ENCODE assay signal across 1 cellular context in genomic region chr1:235073331-235073967, GRCh38.
TF ChIP-seq lines count a peak whose summit lies in the region.

No MANE protein-coding gene starts in this region.

TF ChIP-seq in HepG2, 621 proteins besides CTCF, POLR2A, EP300 and RAD21 (continued from another document and continues in another):
- TF ChIP-seq ZHX1 (CRISPR knock-in tag; IDR thresholded peaks at IDR 0.05; ENCODE audit: low read depth), result peak; percentile 95
- TF ChIP-seq SIN3A (IDR thresholded peaks at IDR 0.05; ENCODE audit: borderline replicate concordance, low read depth, low read length), result peak; percentile 30; the same call in 1 of the 2 replicates
- TF ChIP-seq HIC2 (CRISPR knock-in tag; IDR thresholded peaks at IDR 0.05; ENCODE audit: low read depth), result peak; percentile 99
- TF ChIP-seq RBFOX2 (IDR thresholded peaks at IDR 0.05; ENCODE audit: low read depth, low read length), result peak; percentile 90
- 0 out of 2 replicates have a peak, but pooled peaks have one; percentile 58 for TF ChIP-seq ZNF678 (CRISPR knock-in tag; IDR thresholded peaks at IDR 0.05)
- TF ChIP-seq ZNF75D (CRISPR knock-in tag; IDR thresholded peaks at IDR 0.05; ENCODE audit: borderline replicate concordance), result no peak
- TF ChIP-seq TIGD3 (CRISPR knock-in tag; IDR thresholded peaks at IDR 0.05; ENCODE audit: borderline replicate concordance), result peak; percentile 15; the same call in 1 of the 2 replicates
- peak; percentile 87 for TF ChIP-seq ZNF605 (CRISPR knock-in tag; IDR thresholded peaks at IDR 0.05)
- no peak for TF ChIP-seq ZFP36 (IDR thresholded peaks at IDR 0.05; ENCODE audit: borderline replicate concordance, low read depth, low read length, partially characterized antibody)
- TF ChIP-seq ZFYVE20 (CRISPR knock-in tag; IDR thresholded peaks at IDR 0.05; ENCODE audit: borderline replicate concordance, low read depth), result no peak
- peak in 1 of 2 experiments; percentile 90; a peak in 2 of 4 replicates for TF ChIP-seq ATF4 (CRISPR knock-in tag; IDR thresholded peaks at IDR 0.05)
- TF ChIP-seq SP5 (CRISPR knock-in tag; IDR thresholded peaks at IDR 0.05; ENCODE audit: borderline replicate concordance, low read depth), result peak; percentile 69; the same call in 1 of the 2 replicates
- TF ChIP-seq HDAC6 (IDR thresholded peaks at IDR 0.05; ENCODE audit: low read depth, low read length), result no peak
- TF ChIP-seq KDM6A (CRISPR knock-in tag; IDR thresholded peaks at IDR 0.05; ENCODE audit: low read depth), result peak; percentile 52; the same call in 1 of the 2 replicates
- TF ChIP-seq BHLHE40 (IDR thresholded peaks at IDR 0.05; ENCODE audit: low read length), result peak; percentile 37; the same call in 1 of the 2 replicates
- TF ChIP-seq GABPB1 (CRISPR knock-in tag; IDR thresholded peaks at IDR 0.05), result peak; percentile 61
- no peak for TF ChIP-seq TEAD3 (CRISPR knock-in tag; optimal IDR thresholded peaks at IDR 0.05; ENCODE audit: borderline replicate concordance)
- TF ChIP-seq MEIS2 (CRISPR knock-in tag; IDR thresholded peaks at IDR 0.05), result no peak
- peak; percentile 93 for TF ChIP-seq TFE3 (CRISPR knock-in tag; IDR thresholded peaks at IDR 0.05)
- peak; percentile 17; the same call in 1 of the 2 replicates for TF ChIP-seq SP4 (CRISPR knock-in tag; IDR thresholded peaks at IDR 0.05)
- peak; percentile 55; the same call in 1 of the 2 replicates for TF ChIP-seq AHDC1 (CRISPR knock-in tag; IDR thresholded peaks at IDR 0.05; ENCODE audit: borderline replicate concordance)
- TF ChIP-seq MEIS1 (CRISPR knock-in tag; IDR thresholded peaks at IDR 0.05; ENCODE audit: borderline replicate concordance), result peak; percentile 79; the same call in 1 of the 2 replicates
- peak; percentile 73; the same call in 1 of the 2 replicates for TF ChIP-seq AKAP8 (CRISPR knock-in tag; IDR thresholded peaks at IDR 0.05)
- TF ChIP-seq ARID4A (CRISPR knock-in tag; IDR thresholded peaks at IDR 0.05; ENCODE audit: borderline replicate concordance), result peak; percentile 55; the same call in 1 of the 2 replicates
- peak; percentile 63; the same call in 1 of the 2 replicates for TF ChIP-seq MTF1 (CRISPR knock-in tag; IDR thresholded peaks at IDR 0.05)
- no peak for TF ChIP-seq CSRNP2 (CRISPR knock-in tag; conservative IDR thresholded peaks at IDR 0.05; ENCODE audit: low read depth)
- peak; percentile 84 for TF ChIP-seq ZNF280D (CRISPR knock-in tag; IDR thresholded peaks at IDR 0.05)
- no peak for TF ChIP-seq ZNF224 (CRISPR knock-in tag; IDR thresholded peaks at IDR 0.05)
- peak; percentile 37; the same call in 1 of the 2 replicates for TF ChIP-seq CBX5 (CRISPR knock-in tag; IDR thresholded peaks at IDR 0.05; ENCODE audit: borderline replicate concordance)
